In genomic region chr2:203238329-203238710, GRCh38 we compare ENCODE assay signal across 8 cellular contexts. TPM values are rescaled to one million over a fixed set of nuclear protein-coding genes. Genes with fewer than 3 reads are reported as not detected.
DNase-seq lines count a peak whose midpoint lies in the region; ATAC-seq and TF ChIP-seq lines count a peak whose summit lies in the region.

No MANE protein-coding gene starts in this region.

- H3K9me3 ChIP-seq in OCI-LY7 (ENCODE audit: low read length) (no peaks in the 10 kb centered on the region), ovary (no peaks in the 10 kb centered on the region)

- H3K36me3 ChIP-seq in OCI-LY7 (ENCODE audit: insufficient read depth, low read length) (peaks cover 16% of the 10 kb centered on the region), ovary (no peaks in the 10 kb centered on the region)

- WGBS in ovary, 3 donors = 6 to 12% (median 10%) methylated on average over 19 of the region's 19 CpGs

- TF ChIP-seq POLR2A in ovary (IDR thresholded peaks at IDR 0.05) = no peak

- H4K20me1 ChIP-seq in OCI-LY7 (ENCODE audit: insufficient read depth, low read length) = peaks cover 5% of the 10 kb centered on the region; the same call in 1 of the 2 replicates

- no peaks in the 10 kb centered on the region for H3K9me2 ChIP-seq in OCI-LY7 (ENCODE audit: insufficient read depth, low read length)

- peak overlapping the region; percentile 63; the same call in 1 of the 2 replicates for H2AFZ ChIP-seq in OCI-LY7 (ENCODE audit: low read length)

- peak overlapping the region; percentile 86 for H3K27ac ChIP-seq in OCI-LY7 (ENCODE audit: low read depth, low read length, poor library complexity, severe bottlenecking)
- peak overlapping the region; percentile 96 to 97 for H3K27ac ChIP-seq in ovary

- no TSS peak for BruUV-seq in OCI-LY7 (replicated peaks; lab: Mats Ljungman, UMichigan)

- CTCF ChIA-PET in OCI-LY7 (lab: Charles Lee; ENCODE audit: unreplicated experiment) = no interaction called here

- peak; percentile 1 for ATAC-seq in GM21381 (IDR thresholded peaks at IDR 0.05; ENCODE audit: unreplicated experiment)

- intact Hi-C loops in OCI-LY7 (cut with micrococcal nuclease; ENCODE audit: unreplicated experiment) (loop anchor here (2.0 to 5.0 kb wide), 6 partner anchors 194 to 971 kb away; partner anchors contain the start of genes NBEAL1 and NOP58), ovary (cut with DNase I) (loop anchor here in 1 of 4 donors (2.0 to 5.0 kb wide), 2 partner anchors 90 to 214 kb away; partner anchors contain the start of gene ABI2), posterior vena cava (cut with DNase I) (no loop called here)

- no peaks in the 10 kb centered on the region for H3K27me3 ChIP-seq in ovary

- DNase-seq in OCI-LY7 (ENCODE audit: low spot score) (peak; percentile 31), epithelial cell of esophagus (ENCODE audit: low read depth) (no peak), ovary (no peak), posterior vena cava (ENCODE audit: low spot score) (no peak), Kasumi-1 (lab: John Stamatoyannopoulos, UW) (no peak)
- DNase-seq in NK-92 treated with Interleukin-12 subunit alpha and Interleukin-12 subunit beta, amount 100 ng/mL, for 24 hours (lab: John Stamatoyannopoulos, UW) = no peak
- DNase-seq in activated effector memory CD4-positive, alpha-beta T cell treated with anti-CD3 and anti-CD28 coated beads, Interleukin-2, amount 50 U/mL, for 16 hours = no peak

- POLR2A ChIA-PET in OCI-LY7 (lab: Charles Lee) = interaction anchor here (0.5 to 2.0 kb wide), 8 partner anchors 20 to 1600 kb away, joined by 3 to 9 read pairs (median 4); partner anchors contain the start of genes CARF and WDR12

- no peak for TF ChIP-seq CTCF in OCI-LY7 (conservative IDR thresholded peaks at IDR 0.05; ENCODE audit: low read length)
- TF ChIP-seq CTCF in epithelial cell of esophagus (IDR thresholded peaks at IDR 0.05; ENCODE audit: insufficient read depth, low read depth, low read length, missing control alignments) = no peak
- no peak for TF ChIP-seq CTCF in ovary (IDR thresholded peaks at IDR 0.05)

- H3K4me3 ChIP-seq in OCI-LY7 (ENCODE audit: low read depth, low read length, poor library complexity, severe bottlenecking) (peak overlapping the region; percentile 75), epithelial cell of esophagus (ENCODE audit: low read length) (peak overlapping the region; percentile 94), ovary (peak overlapping the region; percentile 89)

- peak overlapping the region; percentile 76 for H3K4me2 ChIP-seq in OCI-LY7 (ENCODE audit: low read length)

- TF ChIP-seq EP300 in ovary (IDR thresholded peaks at IDR 0.05) = no peak

- H3K79me2 ChIP-seq in OCI-LY7 (ENCODE audit: insufficient read depth, low read depth, low read length) = peaks cover 23% of the 10 kb centered on the region

- H3K4me1 ChIP-seq in OCI-LY7 (ENCODE audit: insufficient read depth, low read length, poor library complexity, severe bottlenecking) (peaks cover 14% of the 10 kb centered on the region), ovary (ENCODE audit: insufficient read depth) (peaks cover 10% of the 10 kb centered on the region)

RNA-seq across cellular contexts. Expression of gene CYP20A1, which starts 0.5 kb away (rescaled TPM):
- 14.7 and 15.5 TPM in 2 replicates for total RNA-seq in OCI-LY7 (2014; rRNA removed; shearing (Covaris generic))
- total RNA-seq in OCI-LY7 (2022) (19.7 and 20.3 TPM in 2 replicates), ovary (10 to 100 TPM; 31.4 to 51.0 (median 37.9) TPM), posterior vena cava (10 to 100 TPM; 24.8 to 29.6 TPM)
- polyA plus RNA-seq in ovary = 10 to 100 TPM; 20.3 to 27.7 TPM
